In genomic region chr7:105521027-105521730, GRCh38 we compare ENCODE assay signal across 8 cellular contexts. TPM values are rescaled to one million over a fixed set of nuclear protein-coding genes. Genes with fewer than 3 reads are reported as not detected.
A peak's percentile ranks its signal among the peaks of the same experiment; 100 is the strongest.
DNase-seq lines count a peak whose midpoint lies in the region; ATAC-seq and TF ChIP-seq lines count a peak whose summit lies in the region.

No MANE protein-coding gene starts in this region.

- H3K4me1 ChIP-seq in CD8-positive, alpha-beta T cell (ENCODE audit: insufficient read depth, low read length), result peaks cover 11% of the 10 kb centered on the region
- peaks cover 11% of the 10 kb centered on the region for H3K4me1 ChIP-seq in stomach smooth muscle (ENCODE audit: control insufficient read depth, insufficient read depth, low read length)

- H3K27me3 ChIP-seq in CD8-positive, alpha-beta T cell (ENCODE audit: insufficient read depth, low read length), result no peaks in the 10 kb centered on the region
- H3K27me3 ChIP-seq in stomach smooth muscle (ENCODE audit: control insufficient read depth in 1 of 2, insufficient read depth in 2 of 2, low read length in 2 of 2), result no peaks in the 10 kb centered on the region

- intact Hi-C loops in CD8-positive, alpha-beta T cell (cut with DNase I, micrococcal nuclease), result loop anchor here in 1 of 2 experiments (1.0 to 10.0 kb wide), 3 partner anchors 11 to 354 kb away; partner anchors contain the start of genes ATXN7L1, RINT1 and SRPK2

- peak in 4 of 7 experiments; percentile 11 to 62 (median 28) for DNase-seq in CD8-positive, alpha-beta T cell
- DNase-seq in NCI-H748 (lab: John Stamatoyannopoulos, UW; ENCODE audit: unreplicated experiment), result peak; percentile 88
- DNase-seq in activated T-cell treated with anti-CD3 and anti-CD28 coated beads, Interleukin-2, amount 50 U/mL, for 4 hours, result peak; percentile 48
- DNase-seq in fibroblast of peridontal ligament (ENCODE audit: extremely low read depth), result peak; percentile 42
- DNase-seq in naive thymus-derived CD8-positive, alpha-beta T cell, result peak in 8 of 10 donors; percentile 2 to 42 (median 18)

- no peaks in the 10 kb centered on the region for H3K9me3 ChIP-seq in CD8-positive, alpha-beta T cell (ENCODE audit: low read length)
- H3K9me3 ChIP-seq in stomach smooth muscle (ENCODE audit: control insufficient read depth in 2 of 2, low read length in 2 of 2), result no peaks in the 10 kb centered on the region

- H3K4me3 Mint-ChIP-seq in CD8-positive, alpha-beta T cell, result peak overlapping the region; percentile 96
- H3K4me3 Mint-ChIP-seq in activated T-cell treated with anti-CD3 and anti-CD28 coated beads, Interleukin-2, amount 50 U/mL, for 4 hours, result peak overlapping the region; percentile 95
- peak overlapping the region; percentile 88 to 97 (median 95) for H3K4me3 Mint-ChIP-seq in naive thymus-derived CD8-positive, alpha-beta T cell

- H3K4me3 ChIP-seq in CD8-positive, alpha-beta T cell (ENCODE audit: low read depth, low read length), result peak overlapping the region; percentile 59
- peak overlapping the region; percentile 83 to 94 for H3K4me3 ChIP-seq in stomach smooth muscle (ENCODE audit: low read length in 2 of 2)

- POLR2A ChIA-PET in CD8-positive, alpha-beta T cell (lab: Charles Lee), result interaction anchor here (4.1 kb wide), 1 partner anchor 11 kb away, joined by 21 read pairs; the partner anchor contains the start of gene RINT1
- POLR2A ChIA-PET in naive thymus-derived CD8-positive, alpha-beta T cell (lab: Charles Lee), result interaction anchor here (0.8 to 3.2 kb wide), 3 partner anchors 10 to 132 kb away, joined by 3 to 11 read pairs (median 4); partner anchors contain the start of genes RINT1 and SRPK2

- ATAC-seq in CD8-positive, alpha-beta T cell, result peak; percentile 24
- ATAC-seq in GM19463 (IDR thresholded peaks at IDR 0.05; ENCODE audit: unreplicated experiment) (peak; percentile 35), HG03521 (IDR thresholded peaks at IDR 0.05; ENCODE audit: unreplicated experiment) (peak; percentile 28)
- ATAC-seq in activated T-cell treated with anti-CD3 and anti-CD28 coated beads, Interleukin-2, amount 50 U/mL, for 4 hours, result peak; percentile 42 to 53
- peak; percentile 38 to 47 for ATAC-seq in naive thymus-derived CD8-positive, alpha-beta T cell

- peak overlapping the region; percentile 65 for H3K27ac ChIP-seq in CD8-positive, alpha-beta T cell (ENCODE audit: low read depth, low read length)
- peak overlapping the region; percentile 90 for H3K27ac ChIP-seq in stomach smooth muscle (ENCODE audit: low read length)

- no peaks in the 10 kb centered on the region for H3K9me3 Mint-ChIP-seq in CD8-positive, alpha-beta T cell
- H3K9me3 Mint-ChIP-seq in activated T-cell treated with anti-CD3 and anti-CD28 coated beads, Interleukin-2, amount 50 U/mL, for 4 hours, result no peaks in the 10 kb centered on the region
- no peaks in the 10 kb centered on the region for H3K9me3 Mint-ChIP-seq in naive thymus-derived CD8-positive, alpha-beta T cell

- no peaks in the 10 kb centered on the region for H3K36me3 ChIP-seq in CD8-positive, alpha-beta T cell (ENCODE audit: insufficient read depth, low read length)
- no peaks in the 10 kb centered on the region for H3K36me3 ChIP-seq in stomach smooth muscle (ENCODE audit: control insufficient read depth in 2 of 2, insufficient read depth in 2 of 2, low read length in 2 of 2)

- peaks cover 14% of the 10 kb centered on the region for H3K4me1 Mint-ChIP-seq in CD8-positive, alpha-beta T cell (ENCODE audit: low read depth)
- peaks cover 13% of the 10 kb centered on the region for H3K4me1 Mint-ChIP-seq in activated T-cell treated with anti-CD3 and anti-CD28 coated beads, Interleukin-2, amount 50 U/mL, for 4 hours (ENCODE audit: low read depth)
- peaks cover 5 to 24% (median 12%) of the 10 kb centered on the region in 4 donors for H3K4me1 Mint-ChIP-seq in naive thymus-derived CD8-positive, alpha-beta T cell

- CTCF ChIA-PET in CD8-positive, alpha-beta T cell (lab: Charles Lee), result no interaction called here

- H3K27ac Mint-ChIP-seq in CD8-positive, alpha-beta T cell, result peak overlapping the region; percentile 87
- peak overlapping the region; percentile 69 to 94 (median 88) for H3K27ac Mint-ChIP-seq in naive thymus-derived CD8-positive, alpha-beta T cell

- TF ChIP-seq CTCF in CD8-positive, alpha-beta T cell (IDR thresholded peaks at IDR 0.05), result no peak

- no peaks in the 10 kb centered on the region for H3K27me3 Mint-ChIP-seq in CD8-positive, alpha-beta T cell (ENCODE audit: low read depth)
- no peaks in the 10 kb centered on the region for H3K27me3 Mint-ChIP-seq in activated T-cell treated with anti-CD3 and anti-CD28 coated beads, Interleukin-2, amount 50 U/mL, for 4 hours (ENCODE audit: low read depth)
- H3K27me3 Mint-ChIP-seq in naive thymus-derived CD8-positive, alpha-beta T cell, result no peaks in the 10 kb centered on the region

- peak overlapping the region; percentile 71 to 86 for H3K9ac ChIP-seq in stomach smooth muscle (ENCODE audit: low read length in 2 of 2)

- peaks cover 2% of the 10 kb centered on the region for H3K36me3 Mint-ChIP-seq in CD8-positive, alpha-beta T cell
- H3K36me3 Mint-ChIP-seq in activated T-cell treated with anti-CD3 and anti-CD28 coated beads, Interleukin-2, amount 50 U/mL, for 4 hours (ENCODE audit: insufficient read depth), result peaks cover 9% of the 10 kb centered on the region
- no peaks in the 10 kb centered on the region for H3K36me3 Mint-ChIP-seq in naive thymus-derived CD8-positive, alpha-beta T cell

RNA-seq across cellular contexts. Expression of gene PUS7, which starts 0.9 kb away (rescaled TPM):
- total RNA-seq in CD8-positive, alpha-beta T cell, result 1 to 10 TPM; 2.0 to 2.6 TPM
- 10 to 100 TPM; 34.4 to 53.9 (median 41.4) TPM for total RNA-seq in activated T-cell treated with anti-CD3 and anti-CD28 coated beads, Interleukin-2, amount 50 U/mL, for 4 hours
- 1 to 10 TPM; 6.5 to 7.3 TPM for total RNA-seq in naive thymus-derived CD8-positive, alpha-beta T cell
- 1 to 10 TPM; 5.3 to 7.2 (median 5.5) TPM for polyA plus RNA-seq in naive thymus-derived CD8-positive, alpha-beta T cell

RNA-seq across cellular contexts. Expression of gene RINT1, which starts 10.8 kb away (rescaled TPM):
- 10 to 100 TPM; 46.3 to 50.8 TPM for total RNA-seq in CD8-positive, alpha-beta T cell
- total RNA-seq in activated T-cell treated with anti-CD3 and anti-CD28 coated beads, Interleukin-2, amount 50 U/mL, for 4 hours, result 10 to 100 TPM; 31.3 to 34.1 (median 31.5) TPM
- total RNA-seq in naive thymus-derived CD8-positive, alpha-beta T cell, result 10 to 100 TPM; 31.2 to 31.5 TPM
- 10 to 100 TPM; 15.0 to 17.5 (median 15.4) TPM for polyA plus RNA-seq in naive thymus-derived CD8-positive, alpha-beta T cell

Comparison
In these comparisons a context has a peak if more than half of its experiments do, and no peak if none do; other contexts are left out.
1. Peak in every context shown above with its lines: DNase-seq, ATAC-seq, H3K4me3 ChIP-seq and H3K27ac ChIP-seq.
2. DNase-seq: peak in every context shown above with its lines; median percentile 88 in NCI-H748; 48 in activated T-cell treated with anti-CD3 and anti-CD28 coated beads, Interleukin-2, amount 50 U/mL, for 4 hours; 42 in fibroblast of peridontal ligament; 28 in CD8-positive, alpha-beta T cell; 18 in naive thymus-derived CD8-positive, alpha-beta T cell.
3. RNA of gene PUS7, which starts 0.9 kb away (total RNA-seq): 34.4 to 53.9 TPM in activated T-cell treated with anti-CD3 and anti-CD28 coated beads, Interleukin-2, amount 50 U/mL, for 4 hours; 6.5 to 7.3 TPM in naive thymus-derived CD8-positive, alpha-beta T cell and 2.0 to 2.6 TPM in CD8-positive, alpha-beta T cell; every median in the first group is over 4 times any median in the second.